13 cellular contexts compared by ENCODE assay signal in the genomic region with DNA sequence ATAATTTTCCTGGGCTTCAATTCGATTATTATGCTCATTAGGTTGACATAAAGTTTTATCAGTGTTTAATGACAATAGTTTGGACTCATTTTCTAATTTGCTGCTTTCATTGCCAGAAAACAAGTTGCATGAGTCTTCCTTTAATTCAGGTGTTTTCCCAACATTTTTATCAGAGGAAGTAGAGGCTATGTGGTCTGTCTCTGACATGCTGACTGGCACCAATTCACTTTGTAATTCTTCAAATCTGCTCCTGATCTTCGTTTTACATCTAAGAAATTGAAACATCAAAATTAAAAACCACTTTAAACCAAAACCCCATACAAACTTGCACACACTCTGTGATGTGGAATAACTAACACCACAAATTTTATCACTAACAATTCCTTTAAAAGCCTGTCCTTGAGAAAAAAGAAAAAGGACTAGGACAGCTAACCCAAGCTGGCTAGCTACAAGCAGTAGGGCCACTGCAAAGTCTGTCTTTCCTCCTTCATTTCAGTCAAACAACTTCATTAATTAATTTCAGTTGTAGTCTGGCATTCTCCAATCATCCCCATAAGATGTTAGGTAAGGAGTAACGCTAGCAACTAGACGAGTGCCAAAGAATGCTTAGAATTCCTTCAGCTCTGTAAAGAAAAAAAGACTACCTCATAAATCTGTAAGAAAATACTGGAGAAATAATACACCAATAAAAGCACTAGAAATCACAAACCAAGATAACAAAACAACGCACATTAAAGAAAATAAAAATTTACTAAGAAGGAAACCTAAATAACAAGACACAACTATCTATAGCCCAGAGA. TPM values are rescaled to one million over a fixed set of nuclear protein-coding genes. Genes with fewer than 3 reads are reported as not detected.
A peak's percentile ranks its signal among the peaks of the same experiment; 100 is the strongest.
DNase-seq lines count a peak whose midpoint lies in the region; ATAC-seq and TF ChIP-seq lines count a peak whose summit lies in the region.
"Had no signal": no experiment of that assay in that cellular context is flagged by ENCODE, and none has a peak within 500 bp of the region (broad histone marks: within the 10 kb centered on the region; RNA-seq: fewer than 3 reads in every experiment).

No MANE protein-coding gene starts in this region.

- CTCF ChIA-PET in CD4-positive, alpha-beta T cell (lab: Charles Lee) = no interaction called here

- no peaks in the 10 kb centered on the region for H3F3A ChIP-seq in neural progenitor cell (ENCODE audit: low read depth)

- WGBS in HUES64 = 95% methylated on average over 2 of the region's 5 CpGs

- H3K27me3 Mint-ChIP-seq in neural progenitor cell (ENCODE audit: insufficient read depth, low read depth) = no peaks in the 10 kb centered on the region
- no peaks in the 10 kb centered on the region for H3K27me3 Mint-ChIP-seq in CD4-positive, alpha-beta T cell

- no peak for ATAC-seq in mucosa of descending colon
- ATAC-seq in CD4-positive, alpha-beta T cell (ENCODE audit: poor library complexity) = no peak
- ATAC-seq: activated CD4-positive, CD25-positive, alpha-beta regulatory T cell treated with anti-CD3 and anti-CD28 coated beads, Interleukin-2, amount 50 U/mL, for 24 hours had no signal

- peaks cover 7% of the 10 kb centered on the region for H3K9me3 Mint-ChIP-seq in neural progenitor cell
- H3K9me3 Mint-ChIP-seq in CD4-positive, alpha-beta T cell = no peaks in the 10 kb centered on the region

- peak; percentile 22 for DNase-seq in AG20443 (ENCODE audit: low spot score)
- DNase-seq in neural progenitor cell (ENCODE audit: low spot score) = no peak
- no peak for DNase-seq in mucosa of descending colon
- no peak for DNase-seq in G401 (ENCODE audit: low spot score)
- no peak for DNase-seq in dorsolateral prefrontal cortex
- DNase-seq in CD4-positive, alpha-beta T cell = no peak
- DNase-seq: NCI-H187 had no signal

- intact Hi-C loops in mucosa of descending colon (cut with DNase I, micrococcal nuclease) (no loop called here), dorsolateral prefrontal cortex (cut with DNase I) (no loop called here)
- intact Hi-C loops in CD4-positive, alpha-beta T cell (cut with DNase I, micrococcal nuclease) = no loop called here

- H3K4me3 Mint-ChIP-seq in neural progenitor cell = no peak overlapping the region
- H3K4me3 Mint-ChIP-seq in CD4-positive, alpha-beta T cell = no peak overlapping the region
- H3K4me3 Mint-ChIP-seq: neural crest cell had no signal

- H3K4me1 Mint-ChIP-seq in neural progenitor cell = peaks cover 5% of the 10 kb centered on the region
- peaks cover 52% of the 10 kb centered on the region for H3K4me1 Mint-ChIP-seq in CD4-positive, alpha-beta T cell (ENCODE audit: low read depth)

- H3K4me1 ChIP-seq in HUES64 (ENCODE audit: insufficient read depth, low read length) = peaks cover 22% of the 10 kb centered on the region
- H3K4me1 ChIP-seq in endocrine pancreas (ENCODE audit: control insufficient read depth, insufficient read depth, low read length) = peaks cover 34% of the 10 kb centered on the region
- H3K4me1 ChIP-seq in neural progenitor cell = no peaks in the 10 kb centered on the region
- H3K4me1 ChIP-seq in mucosa of descending colon (ENCODE audit: low read depth) = peaks cover 15% of the 10 kb centered on the region
- H3K4me1 ChIP-seq: BLaER1 had no signal

- no peak overlapping the region for H3K4me3 ChIP-seq in HUES64 (ENCODE audit: low read length)
- peak overlapping the region; percentile 52 for H3K4me3 ChIP-seq in endocrine pancreas (ENCODE audit: control insufficient read depth, insufficient read depth, low read length)
- no peak overlapping the region for H3K4me3 ChIP-seq in neural progenitor cell
- no peak overlapping the region for H3K4me3 ChIP-seq in mucosa of descending colon
- no peak overlapping the region for H3K4me3 ChIP-seq in dorsolateral prefrontal cortex
- H3K4me3 ChIP-seq: BLaER1 had no signal

- peaks cover 27% of the 10 kb centered on the region for H3K36me3 Mint-ChIP-seq in neural progenitor cell
- H3K36me3 Mint-ChIP-seq in CD4-positive, alpha-beta T cell (ENCODE audit: low read depth) = peaks cover 67% of the 10 kb centered on the region

- POLR2A ChIA-PET in CD4-positive, alpha-beta T cell (lab: Charles Lee) = no interaction called here

- H3K9me3 ChIP-seq in HUES64 (ENCODE audit: insufficient read depth, low read depth, low read length) = peaks cover 3% of the 10 kb centered on the region; the same call in 1 of the 2 replicates
- no peaks in the 10 kb centered on the region for H3K9me3 ChIP-seq in endocrine pancreas (ENCODE audit: control insufficient read depth, low read length)
- H3K9me3 ChIP-seq in neural progenitor cell (ENCODE audit: low read depth) = no peaks in the 10 kb centered on the region
- H3K9me3 ChIP-seq in mucosa of descending colon = peaks cover under 1% of the 10 kb centered on the region
- H3K9me3 ChIP-seq in CD4-positive, alpha-beta T cell (ENCODE audit: control insufficient read depth, low read length) = no peaks in the 10 kb centered on the region

- peak overlapping the region; percentile 8 for H3K27ac Mint-ChIP-seq in neural progenitor cell
- no peak overlapping the region for H3K27ac Mint-ChIP-seq in CD4-positive, alpha-beta T cell

- peak overlapping the region; percentile 5; the same call in 1 of the 2 replicates for H3K27ac ChIP-seq in HUES64 (ENCODE audit: low read depth, low read length)
- peak overlapping the region; percentile 11 for H3K27ac ChIP-seq in neural progenitor cell
- peak overlapping the region in 1 of 59 donors; percentile 38 for H3K27ac ChIP-seq in dorsolateral prefrontal cortex
- H3K27ac ChIP-seq in CD4-positive, alpha-beta T cell (ENCODE audit: low read depth, low read length) = no peak overlapping the region
- H3K27ac ChIP-seq: BLaER1 had no signal

- H3K9ac ChIP-seq in HUES64 (ENCODE audit: low read depth, low read length) = no peak overlapping the region
- H3K9ac ChIP-seq in endocrine pancreas (ENCODE audit: control insufficient read depth, insufficient read depth, low read length) = no peak overlapping the region
- peak overlapping the region; percentile 4 for H3K9ac ChIP-seq in neural progenitor cell
- H3K9ac ChIP-seq: BLaER1 had no signal

- H3K36me3 ChIP-seq in HUES64 (ENCODE audit: insufficient read depth, low read length) = peaks cover 19% of the 10 kb centered on the region
- H3K36me3 ChIP-seq in endocrine pancreas (ENCODE audit: control insufficient read depth, insufficient read depth, low read length) = no peaks in the 10 kb centered on the region
- H3K36me3 ChIP-seq in neural progenitor cell = peaks cover 5% of the 10 kb centered on the region
- no peaks in the 10 kb centered on the region for H3K36me3 ChIP-seq in mucosa of descending colon (ENCODE audit: low read depth)

- in situ Hi-C loops in G401 (cut with HindIII; ENCODE audit: low sequenced_read_pairs) = no loop called here

- H4K20me1 ChIP-seq in neural progenitor cell (ENCODE audit: low read depth) = no peaks in the 10 kb centered on the region

- H3K27me3 ChIP-seq in HUES64 (ENCODE audit: insufficient read depth, low read length) (no peaks in the 10 kb centered on the region), endocrine pancreas (ENCODE audit: control insufficient read depth, insufficient read depth, low read length) (no peaks in the 10 kb centered on the region), neural progenitor cell (no peaks in the 10 kb centered on the region), dorsolateral prefrontal cortex (no peaks in the 10 kb centered on the region)
- no peaks in the 10 kb centered on the region for H3K27me3 ChIP-seq in CD4-positive, alpha-beta T cell (ENCODE audit: control insufficient read depth, insufficient read depth, low read length)
- H3K27me3 ChIP-seq: BLaER1 had no signal

- no peak overlapping the region for H3K4me2 ChIP-seq in neural progenitor cell
- H3K4me2 ChIP-seq: BLaER1 had no signal

- TF ChIP-seq CTCF in neural progenitor cell (IDR thresholded peaks at IDR 0.05) (no peak), mucosa of descending colon (IDR thresholded peaks at IDR 0.05) (no peak), dorsolateral prefrontal cortex (IDR thresholded peaks at IDR 0.05 in 54 of 56, conservative IDR thresholded peaks at IDR 0.05 in 2 of 56; ENCODE audit: low read depth in 1 of 56, partially characterized antibody in 56 of 56) (no peak)
- no peak for TF ChIP-seq CTCF in CD4-positive, alpha-beta T cell (IDR thresholded peaks at IDR 0.05)

- peaks cover 52% of the 10 kb centered on the region for H3K79me2 ChIP-seq in neural progenitor cell (ENCODE audit: low read depth)

- H2AFZ ChIP-seq in neural progenitor cell (replicated peaks) = no peak overlapping the region

RNA-seq across cellular contexts. Expression of a gene that starts 10.7 kb away (rescaled TPM):
- polyA plus RNA-seq in HUES64 (2013, experiment 1 of 2) = 7.2 TPM
- polyA plus RNA-seq in HUES64 (2013, experiment 2 of 2) = 8.4 TPM
- 9.9 and 22.9 TPM in 2 replicates for total RNA-seq in neural progenitor cell (ENCODE audit: low replicate concordance)
- total RNA-seq in mucosa of descending colon = 10 to 100 TPM; 36.4 to 54.8 (median 53.6) TPM
- total RNA-seq in G401 (2014; rRNA removed; shearing (Covaris generic)) = 5.6 and 6.8 TPM in 2 replicates
- total RNA-seq in dorsolateral prefrontal cortex = 10 to 100 TPM; 22.1 to 58.2 (median 37.5) TPM
- total RNA-seq in CD4-positive, alpha-beta T cell = 10 to 100 TPM; 55.0 to 55.9 TPM

RNA-seq across cellular contexts. Expression of a gene that starts 15.9 kb away (rescaled TPM):
- not detected for polyA plus RNA-seq in HUES64 (2013, experiment 1 of 2)
- polyA plus RNA-seq in HUES64 (2013, experiment 2 of 2) = not detected
- total RNA-seq in neural progenitor cell (ENCODE audit: low replicate concordance) (0.04 TPM in 1 of 2 replicates, not detected in the other), mucosa of descending colon (1 to 10 TPM in 1 of 3 donors, under 1 TPM in 2; 0.06 to 1.7 (median 0.09) TPM), dorsolateral prefrontal cortex (1 to 10 TPM in 73 of 120 experiments, under 1 TPM in 47; 0.18 to 3.0 (median 1.2) TPM)
- not detected in 2 replicates for total RNA-seq in G401 (2014; rRNA removed; shearing (Covaris generic))
- not detected for total RNA-seq in CD4-positive, alpha-beta T cell
- total RNA-seq: neural crest cell, SK-MEL-5 had no signal
